ENCODE assay signal across 1 cellular context in the genomic region with DNA sequence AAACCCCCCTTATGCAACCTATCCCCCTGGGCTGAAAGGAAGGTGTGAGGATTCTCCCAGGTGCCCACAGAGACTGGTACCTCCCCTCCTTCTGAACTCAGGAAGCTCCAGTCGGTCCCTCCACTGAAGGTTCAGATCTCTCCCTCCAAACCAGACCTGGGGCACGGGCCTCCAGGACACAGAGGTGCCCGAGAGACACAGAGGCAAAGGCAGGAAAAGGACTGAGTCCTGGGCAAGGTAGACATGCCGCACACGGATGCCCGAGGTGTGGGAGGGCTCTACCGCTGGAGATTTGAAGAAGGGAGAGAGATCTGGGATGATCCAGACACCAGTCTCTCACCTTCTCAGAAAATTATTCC.
TF ChIP-seq lines count a peak whose summit lies in the region.

No MANE protein-coding gene starts in this region.

TF ChIP-seq in IMR-90, 13 proteins besides CTCF, POLR2A, EP300 and RAD21:
- TF ChIP-seq CEBPB (IDR thresholded peaks at IDR 0.05; ENCODE audit: low read depth, low read length) (0 out of 2 replicates have a peak, but pooled peaks have one; percentile 41), CHD1 (IDR thresholded peaks at IDR 0.05; ENCODE audit: low read depth, low read length) (no peak)
- TF ChIP-seq, protein P1, sequence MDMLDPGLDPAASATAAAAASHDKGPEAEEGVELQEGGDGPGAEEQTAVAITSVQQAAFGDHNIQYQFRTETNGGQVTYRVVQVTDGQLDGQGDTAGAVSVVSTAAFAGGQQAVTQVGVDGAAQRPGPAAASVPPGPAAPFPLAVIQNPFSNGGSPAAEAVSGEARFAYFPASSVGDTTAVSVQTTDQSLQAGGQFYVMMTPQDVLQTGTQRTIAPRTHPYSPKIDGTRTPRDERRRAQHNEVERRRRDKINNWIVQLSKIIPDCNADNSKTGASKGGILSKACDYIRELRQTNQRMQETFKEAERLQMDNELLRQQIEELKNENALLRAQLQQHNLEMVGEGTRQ (IDR thresholded peaks at IDR 0.05; ENCODE audit: low read depth, low read length), result no peak
